Comparison of ENCODE assay signal across 15 cellular contexts in the genomic region with DNA sequence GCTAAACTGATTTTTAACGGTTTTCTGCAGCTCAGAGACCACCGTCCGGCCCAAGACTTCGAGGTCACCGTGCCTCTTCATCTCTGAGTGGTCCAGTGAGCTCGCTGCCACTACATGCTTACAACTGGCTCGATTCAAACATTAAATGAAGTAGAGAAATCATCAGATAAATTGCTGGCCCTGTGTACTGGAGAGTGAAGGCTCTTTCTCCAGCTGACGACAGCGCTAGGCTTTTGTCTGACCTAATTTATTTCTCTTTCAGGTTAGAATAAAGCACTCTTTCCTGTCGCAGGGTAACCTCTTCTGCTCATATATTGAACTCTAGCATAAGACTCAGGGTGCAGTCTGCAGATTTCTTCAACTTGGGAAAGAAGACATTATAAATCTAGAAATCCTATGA. TPM values are rescaled to one million over a fixed set of nuclear protein-coding genes. Genes with fewer than 3 reads are reported as not detected.
A peak's percentile ranks its signal among the peaks of the same experiment; 100 is the strongest.
DNase-seq lines count a peak whose midpoint lies in the region; ATAC-seq and TF ChIP-seq lines count a peak whose summit lies in the region.
"Had no signal": no experiment of that assay in that cellular context is flagged by ENCODE, and none has a peak within 500 bp of the region (broad histone marks: within the 10 kb centered on the region; RNA-seq: fewer than 3 reads in every experiment).

No MANE protein-coding gene starts in this region.

- H3K4me3 ChIP-seq in esophagus squamous epithelium (no peak overlapping the region), psoas muscle (no peak overlapping the region)
- H3K4me3 ChIP-seq: adrenal gland, HAP-1 had no signal

- POLR2A ChIA-PET in WTC11 (lab: Charles Lee) (no interaction called here), MCF 10A (lab: Yijun Ruan, JAX) (interaction anchor here (1.6 to 2.7 kb wide), 3 partner anchors 230 to 1287 kb away, joined by 5 to 13 read pairs (median 5); no protein-coding TSS in a partner anchor)

- TF ChIP-seq POLR2A in esophagus squamous epithelium (IDR thresholded peaks at IDR 0.05) = no peak

- DNase-seq in activated CD8-positive, alpha-beta memory T cell treated with anti-CD3 and anti-CD28 coated beads for 24 hours = peak; percentile 67
- DNase-seq in activated CD8-positive, alpha-beta memory T cell treated with anti-CD3 and anti-CD28 coated beads, Interleukin-2, amount 50 U/mL, for 48 hours = no peak
- DNase-seq in WTC11 (ENCODE audit: low spot score) (no peak), esophagus squamous epithelium (lab: John Stamatoyannopoulos, UW) (no peak), GM19238 (ENCODE audit: insufficient read length, low spot score) (no peak), MCF 10A (ENCODE audit: unreplicated experiment) (no peak), psoas muscle (no peak)
- DNase-seq: adrenal gland, COR-L47, NCI-H1105, Right ventricle myocardium superior had no signal

- H3K27me3 Mint-ChIP-seq in WTC11 (ENCODE audit: low read depth) (no peaks in the 10 kb centered on the region; the same call in 1 of the 2 replicates), MCF 10A (ENCODE audit: insufficient read depth, unreplicated experiment) (no peaks in the 10 kb centered on the region)
- peaks cover 9% of the 10 kb centered on the region for H3K27me3 Mint-ChIP-seq in stimulated activated naive CD8-positive, alpha-beta T cell treated with anti-CD3 and anti-CD28 coated beads, Interleukin-15, Interleukin-2, amounts not matched to agents 100 ng/mL and 50 ng/mL, for 24 hours

- H3K9me3 ChIP-seq in esophagus squamous epithelium = no peaks in the 10 kb centered on the region
- no peaks in the 10 kb centered on the region for H3K9me3 ChIP-seq in psoas muscle
- H3K9me3 ChIP-seq: A549, adrenal gland, HAP-1 had no signal

- H3K27me3 ChIP-seq in esophagus squamous epithelium (peaks cover 0 to 68% (median 0%) of the 10 kb centered on the region in 4 donors), psoas muscle (ENCODE audit: insufficient read depth in 3 of 3, low read length in 2 of 3) (peaks cover 3 to 51% (median 17%) of the 10 kb centered on the region in 3 donors)

- H3K36me3 Mint-ChIP-seq in WTC11 = no peaks in the 10 kb centered on the region
- H3K36me3 Mint-ChIP-seq in stimulated activated naive CD8-positive, alpha-beta T cell treated with anti-CD3 and anti-CD28 coated beads, Interleukin-15, Interleukin-2, amounts not matched to agents 100 ng/mL and 50 ng/mL, for 24 hours (ENCODE audit: low read depth) = peaks cover 48% of the 10 kb centered on the region
- H3K36me3 Mint-ChIP-seq in MCF 10A (ENCODE audit: insufficient read depth, unreplicated experiment) = no peaks in the 10 kb centered on the region

- H3K4me3 Mint-ChIP-seq in WTC11 (no peak overlapping the region), MCF 10A (ENCODE audit: unreplicated experiment) (no peak overlapping the region)
- H3K4me3 Mint-ChIP-seq in stimulated activated naive CD8-positive, alpha-beta T cell treated with anti-CD3 and anti-CD28 coated beads, Interleukin-15, Interleukin-2, amounts not matched to agents 100 ng/mL and 50 ng/mL, for 24 hours = peak overlapping the region; percentile 88

- H3K27ac ChIP-seq in esophagus squamous epithelium = peak overlapping the region in 3 of 4 donors; percentile 9 to 86 (median 44)
- H3K27ac ChIP-seq in psoas muscle = no peak overlapping the region
- H3K27ac ChIP-seq: adrenal gland had no signal

- H3K4me1 Mint-ChIP-seq in WTC11 (peaks cover 81% of the 10 kb centered on the region), MCF 10A (ENCODE audit: insufficient read depth, unreplicated experiment) (peaks cover 17% of the 10 kb centered on the region)
- peaks cover 83% of the 10 kb centered on the region for H3K4me1 Mint-ChIP-seq in stimulated activated naive CD8-positive, alpha-beta T cell treated with anti-CD3 and anti-CD28 coated beads, Interleukin-15, Interleukin-2, amounts not matched to agents 100 ng/mL and 50 ng/mL, for 24 hours (ENCODE audit: low read depth)

- no peaks in the 10 kb centered on the region for H3K36me3 ChIP-seq in esophagus squamous epithelium
- no peaks in the 10 kb centered on the region for H3K36me3 ChIP-seq in psoas muscle (ENCODE audit: insufficient read depth in 1 of 2, low read depth in 1 of 2)
- H3K36me3 ChIP-seq: adrenal gland, HAP-1 had no signal

- TF ChIP-seq CTCF in WTC11 (IDR thresholded peaks at IDR 0.05) (no peak), esophagus squamous epithelium (IDR thresholded peaks at IDR 0.05) (no peak), MCF 10A (IDR thresholded peaks at IDR 0.05; ENCODE audit: unreplicated experiment) (no peak), psoas muscle (IDR thresholded peaks at IDR 0.05) (no peak)

- H3K4me1 ChIP-seq in esophagus squamous epithelium (peaks cover 10 to 100% (median 18%) of the 10 kb centered on the region in 3 donors), psoas muscle (peaks cover 7% of the 10 kb centered on the region)
- H3K4me1 ChIP-seq: adrenal gland had no signal

- no TSS peak for BruUV-seq in MCF 10A (replicated peaks; lab: Mats Ljungman, UMichigan)

- H3K9me3 Mint-ChIP-seq in WTC11 = no peaks in the 10 kb centered on the region
- no peaks in the 10 kb centered on the region for H3K9me3 Mint-ChIP-seq in stimulated activated naive CD8-positive, alpha-beta T cell treated with anti-CD3 and anti-CD28 coated beads, Interleukin-15, Interleukin-2, amounts not matched to agents 100 ng/mL and 50 ng/mL, for 24 hours
- no peaks in the 10 kb centered on the region for H3K9me3 Mint-ChIP-seq in MCF 10A (ENCODE audit: unreplicated experiment)

- intact Hi-C loops in esophagus squamous epithelium (cut with DNase I) (no loop called here), MCF 10A (cut with micrococcal nuclease) (loop anchor here (5.0 to 10.0 kb wide), 4 partner anchors 73 to 1128 kb away; no protein-coding TSS in a partner anchor), psoas muscle (cut with DNase I) (loop anchor here in 1 of 2 donors (10.0 kb wide), 1 partner anchor 1131 kb away; no protein-coding TSS in a partner anchor)

- CTCF ChIA-PET in WTC11 (lab: Charles Lee) (interaction anchor here (0.9 to 3.6 kb wide), 20 partner anchors 9 to 230 kb away, joined by 3 to 20 read pairs (median 6); no protein-coding TSS in a partner anchor), MCF 10A (lab: Yijun Ruan, JAX) (interaction anchor here (0.6 to 3.9 kb wide), 12 partner anchors 19 to 1810 kb away, joined by 3 to 35 read pairs (median 4); no protein-coding TSS in a partner anchor)

- H3K27ac Mint-ChIP-seq in WTC11 = peak overlapping the region; percentile 86; the same call in 1 of the 2 replicates
- peak overlapping the region; percentile 99 for H3K27ac Mint-ChIP-seq in stimulated activated naive CD8-positive, alpha-beta T cell treated with anti-CD3 and anti-CD28 coated beads, Interleukin-15, Interleukin-2, amounts not matched to agents 100 ng/mL and 50 ng/mL, for 24 hours
- H3K27ac Mint-ChIP-seq in MCF 10A (ENCODE audit: low read depth, unreplicated experiment) = no peak overlapping the region

- 61 to 74% methylated on average over 7 to 10 of the region's 10 CpGs for whole genome bisulfite sequencing in esophagus squamous epithelium, 2 donors
- WGBS in psoas muscle, 3 donors = 82 to 85% (median 84%) methylated on average over 10 of the region's 10 CpGs

- ATAC-seq in WTC11 (no peak), psoas muscle (no peak)
- ATAC-seq: A549 had no signal

TF ChIP-seq in WTC11, 78 proteins besides CTCF, POLR2A, EP300 and RAD21:
- TF ChIP-seq, protein P1, sequence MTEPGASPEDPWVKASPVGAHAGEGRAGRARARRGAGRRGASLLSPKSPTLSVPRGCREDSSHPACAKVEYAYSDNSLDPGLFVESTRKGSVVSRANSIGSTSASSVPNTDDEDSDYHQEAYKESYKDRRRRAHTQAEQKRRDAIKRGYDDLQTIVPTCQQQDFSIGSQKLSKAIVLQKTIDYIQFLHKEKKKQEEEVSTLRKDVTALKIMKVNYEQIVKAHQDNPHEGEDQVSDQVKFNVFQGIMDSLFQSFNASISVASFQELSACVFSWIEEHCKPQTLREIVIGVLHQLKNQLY (CRISPR knock-in tag; IDR thresholded peaks at IDR 0.05) = no peak
TF ChIP-seq in WTC11: peak in this region for 0.

RNA-seq across cellular contexts. Expression of a gene that starts 6.4 kb away (rescaled TPM):
- total RNA-seq in WTC11 (2021) (6.7 to 9.1 TPM (median 7.2 TPM) in 3 replicates), esophagus squamous epithelium (10 to 100 TPM; 10.1 to 19.3 (median 12.9) TPM), MCF 10A (2022) (0.84 and 1.4 TPM in 2 replicates), psoas muscle (under 1 TPM in 3 of 4 donors, not detected in 1; 0.15 to 0.34 (median 0.17) TPM)
- polyA plus RNA-seq in psoas muscle = under 1 TPM in 2 of 3 donors, not detected in 1; 0.01 to 0.03 TPM
- total RNA-seq: G401 had no signal
